8 cellular contexts compared by ENCODE assay signal in the genomic region with DNA sequence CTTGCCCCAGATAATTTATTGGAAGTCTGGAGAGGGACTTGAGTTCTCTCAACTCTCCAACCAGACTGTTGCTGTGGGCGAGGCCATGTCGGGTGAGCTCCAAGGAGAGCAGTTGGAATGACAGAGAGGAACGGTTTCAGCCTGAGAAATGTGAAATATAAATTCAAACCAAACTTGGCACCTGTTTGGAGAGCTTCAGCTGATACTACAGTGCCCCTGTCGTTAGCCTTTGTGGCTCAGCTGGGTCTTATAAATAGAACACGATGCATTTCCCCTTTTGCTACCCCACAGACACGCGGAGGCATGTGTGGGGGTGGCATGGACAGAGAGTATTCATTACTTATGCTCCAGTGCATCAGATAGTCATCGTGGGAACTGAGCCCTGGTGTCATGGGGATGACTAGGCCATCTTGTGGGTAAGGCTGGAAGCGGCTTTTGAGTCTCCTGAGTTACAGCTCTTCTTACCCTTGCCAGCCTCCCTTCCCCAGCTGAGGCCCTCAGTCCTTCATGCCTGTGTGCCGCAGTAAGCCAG. TPM values are rescaled to one million over a fixed set of nuclear protein-coding genes. Genes with fewer than 3 reads are reported as not detected.
DNase-seq lines count a peak whose midpoint lies in the region; ATAC-seq and TF ChIP-seq lines count a peak whose summit lies in the region.

No MANE protein-coding gene starts in this region.

- DNase-seq in AG09309 (ENCODE audit: low read depth) (peak; percentile 69), SKM-1 (lab: John Stamatoyannopoulos, UW; ENCODE audit: unreplicated experiment) (peak; percentile 84), mammary epithelial cell (peak; percentile 80), lung (ENCODE audit: low spot score) (peak; percentile 42), stromal cell of bone marrow (ENCODE audit: low read depth) (peak; percentile 87), retina (no peak)

- H2AFZ ChIP-seq in mammary epithelial cell (ENCODE audit: low read depth, low read length): peak overlapping the region; percentile 43

- H3K27me3 ChIP-seq in mammary epithelial cell (ENCODE audit: insufficient read depth, low read length): no peaks in the 10 kb centered on the region
- no peaks in the 10 kb centered on the region for H3K27me3 ChIP-seq in lung (ENCODE audit: control insufficient read depth, insufficient read depth)

- intact Hi-C loops in mammary epithelial cell (cut with micrococcal nuclease): loop anchor here (1.0 to 2.0 kb wide), 3 partner anchors 14 to 135 kb away; no protein-coding TSS in a partner anchor

- peak overlapping the region; percentile 59 for H3K9ac ChIP-seq in mammary epithelial cell (ENCODE audit: insufficient read depth, low read length)

- 28% methylated on average over 10 of the region's 10 CpGs for WGBS in mammary epithelial cell (ENCODE audit: low coverage, missing lambda C conversion rate)
- 18 to 28% methylated on average over 10 of the region's 10 CpGs for WGBS in lung, 2 donors

- no peaks in the 10 kb centered on the region for H4K20me1 ChIP-seq in mammary epithelial cell (ENCODE audit: insufficient read depth, low read length)

- no peaks in the 10 kb centered on the region for H3K36me3 ChIP-seq in mammary epithelial cell (ENCODE audit: insufficient read depth, low read length)
- no peaks in the 10 kb centered on the region for H3K36me3 ChIP-seq in lung (ENCODE audit: control insufficient read depth in 2 of 2, insufficient read depth in 2 of 2, low read length in 2 of 2)

- peak overlapping the region; percentile 11 for H3K4me3 ChIP-seq in AG09309 (ENCODE audit: control insufficient read depth, low read depth, low read length)
- H3K4me3 ChIP-seq in mammary epithelial cell (replicated peaks in 1 of 3; ENCODE audit: insufficient read depth in 1 of 3, low read depth in 2 of 3, low read length in 3 of 3): no peak overlapping the region
- no peak overlapping the region for H3K4me3 ChIP-seq in lung

- H3K27ac ChIP-seq in mammary epithelial cell (ENCODE audit: insufficient read depth, low read depth, low read length): peak overlapping the region; percentile 84
- peak overlapping the region; percentile 61 to 66 for H3K27ac ChIP-seq in lung (ENCODE audit: low read depth in 1 of 2, low read length in 1 of 2)

- CTCF ChIA-PET in mammary epithelial cell (lab: Charles Lee; ENCODE audit: low non-redundant PET): no interaction called here

- H3K4me1 ChIP-seq in mammary epithelial cell (ENCODE audit: insufficient read depth, low read length) (peaks cover 45% of the 10 kb centered on the region), lung (ENCODE audit: control insufficient read depth in 2 of 2, insufficient read depth in 2 of 2, low read length in 2 of 2) (peaks cover 29 to 33% of the 10 kb centered on the region in 2 donors)

- H3K79me2 ChIP-seq in mammary epithelial cell (ENCODE audit: insufficient read depth, low read length): peaks cover 96% of the 10 kb centered on the region

- peak overlapping the region; percentile 58 for H3K4me2 ChIP-seq in mammary epithelial cell (ENCODE audit: insufficient read depth, low read depth, low read length)

- in situ Hi-C loops in mammary epithelial cell (cut with MboI; ENCODE audit: low sequenced_read_pairs in 2 of 2): no loop called here

- H3K9me3 ChIP-seq in mammary epithelial cell (replicated peaks; ENCODE audit: insufficient read depth, low read length) (no peaks in the 10 kb centered on the region), lung (ENCODE audit: control insufficient read depth in 2 of 2, insufficient read depth in 1 of 2, low read length in 1 of 2) (no peaks in the 10 kb centered on the region)

- no TSS peak for BruUV-seq in mammary epithelial cell (replicated peaks; lab: Mats Ljungman, UMichigan)

- TF ChIP-seq CTCF in AG09309 (IDR thresholded peaks at IDR 0.05; ENCODE audit: control insufficient read depth, insufficient read depth, low read depth, low read length, missing control alignments) (peak; percentile 41), mammary epithelial cell (conservative IDR thresholded peaks at IDR 0.05 in 1 of 2, IDR thresholded peaks at IDR 0.05 in 1 of 2; ENCODE audit: extremely low read depth in 1 of 2, insufficient read depth in 1 of 2, low read depth in 1 of 2, low read length in 2 of 2) (peak in 1 of 2 donors; percentile 41), lung (IDR thresholded peaks at IDR 0.05; ENCODE audit: control extremely low read depth, extremely low read depth) (no peak)

- ATAC-seq in GM18907 (IDR thresholded peaks at IDR 0.05; ENCODE audit: unreplicated experiment): peak; percentile 45
- ATAC-seq in HG03139 (IDR thresholded peaks at IDR 0.05; ENCODE audit: unreplicated experiment): peak; percentile 42
- peak; percentile 11 for ATAC-seq in lung (ENCODE audit: insufficient read depth, low FRiP score)

- dilution Hi-C loops in mammary epithelial cell (cut with HindIII; ENCODE audit: low sequenced_read_pairs): no loop called here

RNA-seq across cellular contexts. Expression of a gene that starts 15.6 kb away (rescaled TPM):
- total RNA-seq in mammary epithelial cell: 10 to 100 TPM in 1 of 2 donors, 1 to 10 TPM in 1; 8.7 to 41.0 TPM
- 29.2 TPM for polyA plus RNA-seq in mammary epithelial cell
- 60.6 TPM for polyA minus RNA-seq in mammary epithelial cell
- 10 to 100 TPM; 32.8 to 41.6 TPM for total RNA-seq in lung
- polyA plus RNA-seq in lung: 10 to 100 TPM; 10.9 to 14.1 TPM
